1 cellular context compared by ENCODE assay signal in the genomic region with DNA sequence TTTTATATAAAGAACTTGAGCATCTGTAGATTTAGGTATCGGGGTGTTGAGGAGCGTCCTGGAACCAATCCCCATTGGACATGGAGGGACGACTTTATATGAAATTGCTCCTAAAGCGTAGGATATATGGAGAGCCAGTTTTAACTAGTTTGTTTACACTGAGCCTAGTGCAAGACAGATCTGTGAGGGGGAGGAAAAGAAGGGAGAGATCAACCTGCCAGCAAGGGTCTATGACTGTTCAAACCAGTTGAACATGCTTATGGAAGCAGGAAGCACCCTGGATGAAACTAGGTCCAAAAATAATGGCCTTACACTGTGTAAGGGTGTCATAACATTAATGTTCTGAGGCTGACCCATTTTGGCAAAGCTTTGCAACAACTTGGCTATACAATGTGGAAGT.
TF ChIP-seq lines count a peak whose summit lies in the region.

No MANE protein-coding gene starts in this region.

TF ChIP-seq in GM23338, 12 proteins besides CTCF, POLR2A, EP300 and RAD21:
- TF ChIP-seq EZH2phosphoT487 (IDR thresholded peaks at IDR 0.05; ENCODE audit: unreplicated experiment): no peak
- TF ChIP-seq, protein P1, sequence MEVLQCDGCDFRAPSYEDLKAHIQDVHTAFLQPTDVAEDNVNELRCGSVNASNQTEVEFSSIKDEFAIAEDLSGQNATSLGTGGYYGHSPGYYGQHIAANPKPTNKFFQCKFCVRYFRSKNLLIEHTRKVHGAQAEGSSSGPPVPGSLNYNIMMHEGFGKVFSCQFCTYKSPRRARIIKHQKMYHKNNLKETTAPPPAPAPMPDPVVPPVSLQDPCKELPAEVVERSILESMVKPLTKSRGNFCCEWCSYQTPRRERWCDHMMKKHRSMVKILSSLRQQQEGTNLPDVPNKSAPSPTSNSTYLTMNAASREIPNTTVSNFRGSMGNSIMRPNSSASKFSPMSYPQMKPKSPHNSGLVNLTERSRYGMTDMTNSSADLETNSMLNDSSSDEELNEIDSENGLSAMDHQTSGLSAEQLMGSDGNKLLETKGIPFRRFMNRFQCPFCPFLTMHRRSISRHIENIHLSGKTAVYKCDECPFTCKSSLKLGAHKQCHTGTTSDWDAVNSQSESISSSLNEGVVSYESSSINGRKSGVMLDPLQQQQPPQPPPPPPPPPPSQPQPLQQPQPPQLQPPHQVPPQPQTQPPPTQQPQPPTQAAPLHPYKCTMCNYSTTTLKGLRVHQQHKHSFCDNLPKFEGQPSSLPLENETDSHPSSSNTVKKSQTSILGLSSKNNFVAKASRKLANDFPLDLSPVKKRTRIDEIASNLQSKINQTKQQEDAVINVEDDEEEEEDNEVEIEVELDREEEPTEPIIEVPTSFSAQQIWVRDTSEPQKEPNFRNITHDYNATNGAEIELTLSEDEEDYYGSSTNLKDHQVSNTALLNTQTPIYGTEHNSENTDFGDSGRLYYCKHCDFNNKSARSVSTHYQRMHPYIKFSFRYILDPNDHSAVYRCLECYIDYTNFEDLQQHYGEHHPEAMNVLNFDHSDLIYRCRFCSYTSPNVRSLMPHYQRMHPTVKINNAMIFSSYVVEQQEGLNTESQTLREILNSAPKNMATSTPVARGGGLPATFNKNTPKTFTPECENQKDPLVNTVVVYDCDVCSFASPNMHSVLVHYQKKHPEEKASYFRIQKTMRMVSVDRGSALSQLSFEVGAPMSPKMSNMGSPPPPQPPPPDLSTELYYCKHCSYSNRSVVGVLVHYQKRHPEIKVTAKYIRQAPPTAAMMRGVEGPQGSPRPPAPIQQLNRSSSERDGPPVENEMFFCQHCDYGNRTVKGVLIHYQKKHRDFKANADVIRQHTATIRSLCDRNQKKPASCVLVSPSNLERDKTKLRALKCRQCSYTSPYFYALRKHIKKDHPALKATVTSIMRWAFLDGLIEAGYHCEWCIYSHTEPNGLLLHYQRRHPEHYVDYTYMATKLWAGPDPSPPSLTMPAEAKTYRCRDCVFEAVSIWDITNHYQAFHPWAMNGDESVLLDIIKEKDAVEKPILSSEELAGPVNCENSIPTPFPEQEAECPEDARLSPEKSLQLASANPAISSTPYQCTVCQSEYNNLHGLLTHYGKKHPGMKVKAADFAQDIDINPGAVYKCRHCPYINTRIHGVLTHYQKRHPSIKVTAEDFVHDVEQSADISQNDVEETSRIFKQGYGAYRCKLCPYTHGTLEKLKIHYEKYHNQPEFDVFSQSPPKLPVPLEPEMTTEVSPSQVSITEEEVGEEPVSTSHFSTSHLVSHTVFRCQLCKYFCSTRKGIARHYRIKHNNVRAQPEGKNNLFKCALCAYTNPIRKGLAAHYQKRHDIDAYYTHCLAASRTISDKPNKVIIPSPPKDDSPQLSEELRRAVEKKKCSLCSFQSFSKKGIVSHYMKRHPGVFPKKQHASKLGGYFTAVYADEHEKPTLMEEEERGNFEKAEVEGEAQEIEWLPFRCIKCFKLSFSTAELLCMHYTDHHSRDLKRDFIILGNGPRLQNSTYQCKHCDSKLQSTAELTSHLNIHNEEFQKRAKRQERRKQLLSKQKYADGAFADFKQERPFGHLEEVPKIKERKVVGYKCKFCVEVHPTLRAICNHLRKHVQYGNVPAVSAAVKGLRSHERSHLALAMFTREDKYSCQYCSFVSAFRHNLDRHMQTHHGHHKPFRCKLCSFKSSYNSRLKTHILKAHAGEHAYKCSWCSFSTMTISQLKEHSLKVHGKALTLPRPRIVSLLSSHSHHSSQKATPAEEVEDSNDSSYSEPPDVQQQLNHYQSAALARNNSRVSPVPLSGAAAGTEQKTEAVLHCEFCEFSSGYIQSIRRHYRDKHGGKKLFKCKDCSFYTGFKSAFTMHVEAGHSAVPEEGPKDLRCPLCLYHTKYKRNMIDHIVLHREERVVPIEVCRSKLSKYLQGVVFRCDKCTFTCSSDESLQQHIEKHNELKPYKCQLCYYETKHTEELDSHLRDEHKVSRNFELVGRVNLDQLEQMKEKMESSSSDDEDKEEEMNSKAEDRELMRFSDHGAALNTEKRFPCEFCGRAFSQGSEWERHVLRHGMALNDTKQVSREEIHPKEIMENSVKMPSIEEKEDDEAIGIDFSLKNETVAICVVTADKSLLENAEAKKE (CRISPR knock-in tag; IDR thresholded peaks at IDR 0.05): no peak
- no peak for TF ChIP-seq ZNF331 (CRISPR knock-in tag; IDR thresholded peaks at IDR 0.05; ENCODE audit: low read depth)
- TF ChIP-seq POLR2AphosphoS5 (IDR thresholded peaks at IDR 0.05; ENCODE audit: low read depth): no peak
- TF ChIP-seq, protein P2, sequence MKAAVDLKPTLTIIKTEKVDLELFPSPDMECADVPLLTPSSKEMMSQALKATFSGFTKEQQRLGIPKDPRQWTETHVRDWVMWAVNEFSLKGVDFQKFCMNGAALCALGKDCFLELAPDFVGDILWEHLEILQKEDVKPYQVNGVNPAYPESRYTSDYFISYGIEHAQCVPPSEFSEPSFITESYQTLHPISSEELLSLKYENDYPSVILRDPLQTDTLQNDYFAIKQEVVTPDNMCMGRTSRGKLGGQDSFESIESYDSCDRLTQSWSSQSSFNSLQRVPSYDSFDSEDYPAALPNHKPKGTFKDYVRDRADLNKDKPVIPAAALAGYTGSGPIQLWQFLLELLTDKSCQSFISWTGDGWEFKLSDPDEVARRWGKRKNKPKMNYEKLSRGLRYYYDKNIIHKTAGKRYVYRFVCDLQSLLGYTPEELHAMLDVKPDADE (IDR thresholded peaks at IDR 0.05): no peak
- TF ChIP-seq NANOG (IDR thresholded peaks at IDR 0.05; ENCODE audit: borderline replicate concordance): no peak
- TF ChIP-seq, protein P3, sequence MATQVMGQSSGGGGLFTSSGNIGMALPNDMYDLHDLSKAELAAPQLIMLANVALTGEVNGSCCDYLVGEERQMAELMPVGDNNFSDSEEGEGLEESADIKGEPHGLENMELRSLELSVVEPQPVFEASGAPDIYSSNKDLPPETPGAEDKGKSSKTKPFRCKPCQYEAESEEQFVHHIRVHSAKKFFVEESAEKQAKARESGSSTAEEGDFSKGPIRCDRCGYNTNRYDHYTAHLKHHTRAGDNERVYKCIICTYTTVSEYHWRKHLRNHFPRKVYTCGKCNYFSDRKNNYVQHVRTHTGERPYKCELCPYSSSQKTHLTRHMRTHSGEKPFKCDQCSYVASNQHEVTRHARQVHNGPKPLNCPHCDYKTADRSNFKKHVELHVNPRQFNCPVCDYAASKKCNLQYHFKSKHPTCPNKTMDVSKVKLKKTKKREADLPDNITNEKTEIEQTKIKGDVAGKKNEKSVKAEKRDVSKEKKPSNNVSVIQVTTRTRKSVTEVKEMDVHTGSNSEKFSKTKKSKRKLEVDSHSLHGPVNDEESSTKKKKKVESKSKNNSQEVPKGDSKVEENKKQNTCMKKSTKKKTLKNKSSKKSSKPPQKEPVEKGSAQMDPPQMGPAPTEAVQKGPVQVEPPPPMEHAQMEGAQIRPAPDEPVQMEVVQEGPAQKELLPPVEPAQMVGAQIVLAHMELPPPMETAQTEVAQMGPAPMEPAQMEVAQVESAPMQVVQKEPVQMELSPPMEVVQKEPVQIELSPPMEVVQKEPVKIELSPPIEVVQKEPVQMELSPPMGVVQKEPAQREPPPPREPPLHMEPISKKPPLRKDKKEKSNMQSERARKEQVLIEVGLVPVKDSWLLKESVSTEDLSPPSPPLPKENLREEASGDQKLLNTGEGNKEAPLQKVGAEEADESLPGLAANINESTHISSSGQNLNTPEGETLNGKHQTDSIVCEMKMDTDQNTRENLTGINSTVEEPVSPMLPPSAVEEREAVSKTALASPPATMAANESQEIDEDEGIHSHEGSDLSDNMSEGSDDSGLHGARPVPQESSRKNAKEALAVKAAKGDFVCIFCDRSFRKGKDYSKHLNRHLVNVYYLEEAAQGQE (IDR thresholded peaks at IDR 0.05; ENCODE audit: unreplicated experiment): no peak
- TF ChIP-seq STAT1 (IDR thresholded peaks at IDR 0.05; ENCODE audit: unreplicated experiment): no peak
- TF ChIP-seq JUNB (IDR thresholded peaks at IDR 0.05; ENCODE audit: unreplicated experiment): no peak
- no peak for TF ChIP-seq CREB1 (CRISPR knock-in tag; IDR thresholded peaks at IDR 0.05; ENCODE audit: low read depth)
- no peak for TF ChIP-seq EZH2 (IDR thresholded peaks at IDR 0.05; ENCODE audit: low read depth, unreplicated experiment)
- TF ChIP-seq ZNF114 (CRISPR knock-in tag; IDR thresholded peaks at IDR 0.05): no peak
